Comparison of ENCODE assay signal across 32 cellular contexts in the genomic region with DNA sequence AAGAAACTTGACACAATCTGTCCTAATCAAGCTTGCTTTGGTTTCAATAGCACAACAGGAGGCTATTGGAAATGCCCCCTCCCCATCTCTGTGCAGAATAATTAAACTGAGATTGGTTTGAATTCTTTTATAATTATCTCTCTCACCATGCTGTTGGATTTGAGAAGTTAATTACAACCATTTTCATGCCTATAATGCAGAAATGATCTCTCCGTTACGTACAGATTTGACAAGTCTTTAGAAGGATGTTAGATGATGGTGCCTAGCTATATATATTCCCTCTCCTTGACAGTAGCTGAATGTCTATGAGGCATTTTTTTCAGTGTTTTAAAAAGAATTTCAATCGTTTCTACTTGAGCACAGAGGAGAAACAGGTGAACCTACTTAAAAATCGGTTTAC.
"Had no signal": no experiment of that assay in that cellular context is flagged by ENCODE, and none has a peak within 500 bp of the region (broad histone marks: within the 10 kb centered on the region; RNA-seq: fewer than 3 reads in every experiment).

No MANE protein-coding gene starts in this region.

- H3K27me3 Mint-ChIP-seq: activated B cell treated with CpG ODN at 0.5 μM for 24 hours; activated CD8-positive, alpha-beta T cell treated with anti-CD3 and anti-CD28 coated beads for 36 hours; activated naive CD8-positive, alpha-beta T cell; activated T-helper 17 cell treated with anti-CD3 and anti-CD28 coated beads, Interleukin-2, amount 50 U/mL, for 72 hours; effector memory CD8-positive, alpha-beta T cell; T-helper 17 cell had no signal

- H3K4me3 Mint-ChIP-seq: activated B cell treated with CpG ODN at 0.5 μM for 24 hours; activated CD8-positive, alpha-beta T cell treated with anti-CD3 and anti-CD28 coated beads for 36 hours; activated naive CD8-positive, alpha-beta T cell; activated T-cell treated with anti-CD3 and anti-CD28 coated beads, Interleukin-2, amount 50 U/mL, for 4 hours; activated T-helper 17 cell treated with anti-CD3 and anti-CD28 coated beads, Interleukin-2, amount 50 U/mL, for 72 hours; effector memory CD8-positive, alpha-beta T cell; T-helper 17 cell; T-helper 2 cell treated with Interferon-gamma antibody and Interleukin-4, amounts not matched to agents 5 μg/mL and 100 μg/mL, for 36 hours had no signal

- H3K36me3 Mint-ChIP-seq: activated naive CD8-positive, alpha-beta T cell had no signal

- H3K4me3 ChIP-seq: esophagus muscularis mucosa, gastrocnemius medialis had no signal

- H3K9me3 ChIP-seq: esophagus muscularis mucosa, gastrocnemius medialis had no signal

- H3K9me3 Mint-ChIP-seq: activated B cell treated with CpG ODN at 0.5 μM for 24 hours; activated CD8-positive, alpha-beta T cell treated with anti-CD3 and anti-CD28 coated beads for 36 hours had no signal

- H3K4me1 Mint-ChIP-seq: activated B cell treated with CpG ODN at 0.5 μM for 24 hours; activated T-helper 17 cell treated with anti-CD3 and anti-CD28 coated beads, Interleukin-2, amount 50 U/mL, for 72 hours; T-helper 17 cell had no signal

- H3K27ac ChIP-seq: esophagus muscularis mucosa, foreskin keratinocyte, gastrocnemius medialis, WERI-Rb-1 had no signal

- H3K27ac Mint-ChIP-seq: activated B cell treated with CpG ODN at 0.5 μM for 24 hours; activated CD8-positive, alpha-beta T cell treated with anti-CD3 and anti-CD28 coated beads for 36 hours; activated naive CD8-positive, alpha-beta T cell; activated T-helper 17 cell treated with anti-CD3 and anti-CD28 coated beads, Interleukin-2, amount 50 U/mL, for 72 hours; effector memory CD8-positive, alpha-beta T cell; T-helper 17 cell; T-helper 2 cell treated with Interferon-gamma antibody and Interleukin-4, amounts not matched to agents 5 μg/mL and 100 μg/mL, for 36 hours had no signal

- ATAC-seq: activated CD4-positive, CD25-positive, alpha-beta regulatory T cell treated with anti-CD3 and anti-CD28 coated beads, Interleukin-2, amount 50 U/mL, for 24 hours; activated CD8-positive, alpha-beta T cell treated with anti-CD3 and anti-CD28 coated beads for 36 hours; activated T-cell treated with anti-CD3 and anti-CD28 coated beads, Interleukin-2, amount 50 U/mL, for 4 hours; activated T-helper 17 cell treated with anti-CD3 and anti-CD28 coated beads, Interleukin-2, amount 50 U/mL, for 72 hours; effector memory CD8-positive, alpha-beta T cell; foreskin keratinocyte; gastrocnemius medialis; T-helper 17 cell had no signal

- H3K36me3 ChIP-seq: esophagus muscularis mucosa, gastrocnemius medialis, WERI-Rb-1 had no signal

- H3K27me3 ChIP-seq: esophagus muscularis mucosa, foreskin keratinocyte, gastrocnemius medialis had no signal

- DNase-seq: activated B cell treated with CpG ODN at 0.5 μM for 24 hours; activated CD4-positive, alpha-beta T cell treated with anti-CD3 and anti-CD28 coated beads for 48 hours; activated CD4-positive, alpha-beta T cell treated with anti-CD3 and anti-CD28 coated beads, Interleukin-2, amount 50 U/mL, for 1 hour; activated CD4-positive, alpha-beta T cell treated with anti-CD3 and anti-CD28 coated beads, Interleukin-2, amount 50 U/mL, for 48 hours; activated CD8-positive, alpha-beta memory T cell treated with anti-CD3 and anti-CD28 coated beads for 24 hours; activated CD8-positive, alpha-beta T cell treated with anti-CD3 and anti-CD28 coated beads for 36 hours; activated effector memory CD4-positive, alpha-beta T cell treated with Interleukin-2 at 50 U/mL for 16 hours; activated gamma-delta T cell treated with Interleukin-2 at 50 U/mL for 16 hours; activated naive CD4-positive, alpha-beta T cell treated with anti-CD3 and anti-CD28 coated beads, Interleukin-2, amount 50 U/mL, for 16 hours; activated naive CD4-positive, alpha-beta T cell treated with Interleukin-2 at 50 U/mL for 16 hours; activated T-cell treated with anti-CD3 and anti-CD28 coated beads, Interleukin-2, amount 50 U/mL, for 4 hours; amniotic stem cell; anterior cingulate cortex; cortex of kidney; dermis blood vessel endothelial cell; effector CD4-positive, alpha-beta T cell; effector memory CD8-positive, alpha-beta T cell; erythroblast; foreskin keratinocyte; gastrocnemius medialis; glutamatergic neuron; T-helper 1 cell; T-helper 17 cell; T1000; WERI-Rb-1 had no signal

- FAIRE-seq: astrocyte, colon had no signal

- H3K4me1 ChIP-seq: foreskin keratinocyte, gastrocnemius medialis had no signal
